In the genomic region with DNA sequence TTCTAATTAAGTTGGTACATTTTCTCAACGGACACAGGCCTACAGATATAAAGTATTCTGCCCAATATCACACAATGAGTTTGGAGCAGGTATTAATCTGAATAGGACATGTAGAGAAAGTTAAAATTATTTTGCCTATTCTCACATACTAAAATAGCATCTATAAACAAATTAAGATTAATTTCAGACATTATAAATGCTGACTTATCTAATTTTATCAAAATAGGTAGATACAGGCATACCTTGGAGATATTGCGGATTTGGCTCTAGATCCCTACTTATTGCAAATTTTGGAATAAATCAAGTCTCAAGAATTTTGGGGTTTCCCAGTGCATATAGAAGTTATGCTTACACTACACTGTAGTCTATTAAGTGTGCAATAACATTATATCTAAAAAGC, we compare ENCODE assay signal across 11 cellular contexts. TPM values are rescaled to one million over a fixed set of nuclear protein-coding genes. Genes with fewer than 3 reads are reported as not detected.
"Had no signal": no experiment of that assay in that cellular context is flagged by ENCODE, and none has a peak within 500 bp of the region (broad histone marks: within the 10 kb centered on the region; RNA-seq: fewer than 3 reads in every experiment).

No MANE protein-coding gene starts in this region.

- H3K27ac ChIP-seq: GM23248 had no signal

- H3K4me3 ChIP-seq: GM23248, GM23338, HAP-1 had no signal

- H3K9ac ChIP-seq: GM23248 had no signal

- H3K4me2 ChIP-seq: GM23338 had no signal

- H3K9me3 ChIP-seq: HAP-1 had no signal

- H3K36me3 ChIP-seq: HAP-1 had no signal

- H3K4me1 ChIP-seq: HAP-1 had no signal

- ATAC-seq: GM23338, HCT116 had no signal

- DNase-seq: GM23248, GOT3, H7, H9, HCEC 1CT, HFFc6 had no signal

- FAIRE-seq: H1, H54 had no signal

- H2AFZ ChIP-seq: GM23248, GM23338 had no signal

RNA-seq across cellular contexts. Expression of gene GRIP1, which starts 41.0 kb away (rescaled TPM):
- total RNA-seq: GM23248 had no signal
- polyA plus RNA-seq: GM23248 had no signal
